Comparison of ENCODE assay signal across 1 cellular context in genomic region chr11:120575461-120575860, GRCh38.
TF ChIP-seq lines count a peak whose summit lies in the region.

No MANE protein-coding gene starts in this region.

TF ChIP-seq in HepG2, 621 proteins besides CTCF, POLR2A, EP300 and RAD21 (continued from another document):
- TF ChIP-seq, protein P1, sequence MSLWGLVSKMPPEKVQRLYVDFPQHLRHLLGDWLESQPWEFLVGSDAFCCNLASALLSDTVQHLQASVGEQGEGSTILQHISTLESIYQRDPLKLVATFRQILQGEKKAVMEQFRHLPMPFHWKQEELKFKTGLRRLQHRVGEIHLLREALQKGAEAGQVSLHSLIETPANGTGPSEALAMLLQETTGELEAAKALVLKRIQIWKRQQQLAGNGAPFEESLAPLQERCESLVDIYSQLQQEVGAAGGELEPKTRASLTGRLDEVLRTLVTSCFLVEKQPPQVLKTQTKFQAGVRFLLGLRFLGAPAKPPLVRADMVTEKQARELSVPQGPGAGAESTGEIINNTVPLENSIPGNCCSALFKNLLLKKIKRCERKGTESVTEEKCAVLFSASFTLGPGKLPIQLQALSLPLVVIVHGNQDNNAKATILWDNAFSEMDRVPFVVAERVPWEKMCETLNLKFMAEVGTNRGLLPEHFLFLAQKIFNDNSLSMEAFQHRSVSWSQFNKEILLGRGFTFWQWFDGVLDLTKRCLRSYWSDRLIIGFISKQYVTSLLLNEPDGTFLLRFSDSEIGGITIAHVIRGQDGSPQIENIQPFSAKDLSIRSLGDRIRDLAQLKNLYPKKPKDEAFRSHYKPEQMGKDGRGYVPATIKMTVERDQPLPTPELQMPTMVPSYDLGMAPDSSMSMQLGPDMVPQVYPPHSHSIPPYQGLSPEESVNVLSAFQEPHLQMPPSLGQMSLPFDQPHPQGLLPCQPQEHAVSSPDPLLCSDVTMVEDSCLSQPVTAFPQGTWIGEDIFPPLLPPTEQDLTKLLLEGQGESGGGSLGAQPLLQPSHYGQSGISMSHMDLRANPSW (CRISPR knock-in tag; IDR thresholded peaks at IDR 0.05; ENCODE audit: borderline replicate concordance): no peak
- TF ChIP-seq MNT (IDR thresholded peaks at IDR 0.05): no peak
- TF ChIP-seq, protein P2, sequence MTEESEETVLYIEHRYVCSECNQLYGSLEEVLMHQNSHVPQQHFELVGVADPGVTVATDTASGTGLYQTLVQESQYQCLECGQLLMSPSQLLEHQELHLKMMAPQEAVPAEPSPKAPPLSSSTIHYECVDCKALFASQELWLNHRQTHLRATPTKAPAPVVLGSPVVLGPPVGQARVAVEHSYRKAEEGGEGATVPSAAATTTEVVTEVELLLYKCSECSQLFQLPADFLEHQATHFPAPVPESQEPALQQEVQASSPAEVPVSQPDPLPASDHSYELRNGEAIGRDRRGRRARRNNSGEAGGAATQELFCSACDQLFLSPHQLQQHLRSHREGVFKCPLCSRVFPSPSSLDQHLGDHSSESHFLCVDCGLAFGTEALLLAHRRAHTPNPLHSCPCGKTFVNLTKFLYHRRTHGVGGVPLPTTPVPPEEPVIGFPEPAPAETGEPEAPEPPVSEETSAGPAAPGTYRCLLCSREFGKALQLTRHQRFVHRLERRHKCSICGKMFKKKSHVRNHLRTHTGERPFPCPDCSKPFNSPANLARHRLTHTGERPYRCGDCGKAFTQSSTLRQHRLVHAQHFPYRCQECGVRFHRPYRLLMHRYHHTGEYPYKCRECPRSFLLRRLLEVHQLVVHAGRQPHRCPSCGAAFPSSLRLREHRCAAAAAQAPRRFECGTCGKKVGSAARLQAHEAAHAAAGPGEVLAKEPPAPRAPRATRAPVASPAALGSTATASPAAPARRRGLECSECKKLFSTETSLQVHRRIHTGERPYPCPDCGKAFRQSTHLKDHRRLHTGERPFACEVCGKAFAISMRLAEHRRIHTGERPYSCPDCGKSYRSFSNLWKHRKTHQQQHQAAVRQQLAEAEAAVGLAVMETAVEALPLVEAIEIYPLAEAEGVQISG (CRISPR knock-in tag; IDR thresholded peaks at IDR 0.05): no peak
